ENCODE assay signal across 16 cellular contexts in the genomic region with DNA sequence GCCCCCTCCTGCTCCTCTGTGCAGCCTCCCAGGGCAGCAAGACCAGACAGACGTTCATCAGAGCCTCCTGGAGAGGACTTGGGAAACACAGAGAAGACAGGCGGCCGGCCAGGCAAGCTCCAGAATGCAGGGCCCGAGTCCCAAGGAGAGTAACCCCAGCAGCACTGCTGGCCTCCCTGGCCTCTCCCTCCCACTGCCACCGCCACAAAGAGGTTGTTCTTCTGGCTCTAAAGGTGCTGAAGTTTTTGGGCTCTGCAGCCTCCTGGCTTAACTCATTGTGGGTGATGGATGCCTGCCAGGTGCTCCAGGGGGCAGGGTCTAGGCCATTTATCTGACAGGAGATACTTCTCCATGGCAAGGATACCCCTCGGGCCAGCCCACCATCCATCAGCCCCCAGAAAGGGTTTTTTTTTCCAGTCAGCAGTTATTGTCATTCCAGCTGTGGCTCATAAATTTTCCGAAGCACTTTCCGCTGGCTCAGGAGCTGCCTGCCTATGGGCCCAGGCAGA. TPM values are rescaled to one million over a fixed set of nuclear protein-coding genes. Genes with fewer than 3 reads are reported as not detected.
DNase-seq lines count a peak whose midpoint lies in the region; ATAC-seq and TF ChIP-seq lines count a peak whose summit lies in the region.
"Had no signal": no experiment of that assay in that cellular context is flagged by ENCODE, and none has a peak within 500 bp of the region (broad histone marks: within the 10 kb centered on the region; RNA-seq: fewer than 3 reads in every experiment).

No MANE protein-coding gene starts in this region.

- ATAC-seq in GM18520 (IDR thresholded peaks at IDR 0.05; ENCODE audit: unreplicated experiment), result no peak
- ATAC-seq in GM18907 (IDR thresholded peaks at IDR 0.05; ENCODE audit: unreplicated experiment), result no peak
- ATAC-seq: activated CD8-positive, alpha-beta T cell treated with anti-CD3 and anti-CD28 coated beads for 36 hours had no signal

- DNase-seq in RPMI8226 (peak; percentile 37), fibroblast of gingiva (ENCODE audit: low read depth) (peak; percentile 45), nephron progenitor cell (peak; percentile 56), type B pancreatic cell (ENCODE audit: extremely low spot score, unreplicated experiment) (no peak), putamen (ENCODE audit: low spot score) (no peak), NCI-H2171 treated with DMSO at 0.1 percent for 48 hours (lab: John Stamatoyannopoulos, UW) (no peak)
- DNase-seq: activated CD8-positive, alpha-beta T cell treated with anti-CD3 and anti-CD28 coated beads for 36 hours; activated naive CD8-positive, alpha-beta T cell treated with anti-CD3 and anti-CD28 coated beads, Interleukin-2, amount 10 ng/mL, durations not matched to agents 7 days and 5 days; COR-L47; NCI-H1092; NCI-H748 treated with DMSO at 0.1 percent for 48 hours; stimulated activated CD4-positive, alpha-beta T cell treated with anti-CD3 and anti-CD28 coated beads, Interleukin-2, amount 100 ng/mL, for 48 hours had no signal

- peaks cover 29% of the 10 kb centered on the region for H3K36me3 Mint-ChIP-seq in nephron progenitor cell (ENCODE audit: low read depth)
- peaks cover 23% of the 10 kb centered on the region for H3K36me3 Mint-ChIP-seq in type B pancreatic cell
- H3K36me3 Mint-ChIP-seq: activated naive CD8-positive, alpha-beta T cell treated with anti-CD3 and anti-CD28 coated beads, Interleukin-2, amount 10 ng/mL, durations not matched to agents 7 days and 5 days had no signal

- TF ChIP-seq CTCF in nephron progenitor cell (IDR thresholded peaks at IDR 0.05), result no peak
- no peak for TF ChIP-seq CTCF in type B pancreatic cell (conservative IDR thresholded peaks at IDR 0.05)

- peak overlapping the region; percentile 87 for H3K27ac Mint-ChIP-seq in nephron progenitor cell
- peak overlapping the region; percentile 58 for H3K27ac Mint-ChIP-seq in type B pancreatic cell
- H3K27ac Mint-ChIP-seq: activated CD8-positive, alpha-beta T cell treated with anti-CD3 and anti-CD28 coated beads for 36 hours; activated naive CD8-positive, alpha-beta T cell treated with anti-CD3 and anti-CD28 coated beads, Interleukin-2, amount 10 ng/mL, durations not matched to agents 7 days and 5 days; stimulated activated naive CD8-positive, alpha-beta T cell treated with anti-CD3 and anti-CD28 coated beads, Interleukin-15, Interleukin-2, amounts not matched to agents 100 ng/mL and 50 ng/mL, for 24 hours; T-helper 1 cell treated with Interleukin-12 subunit alpha and Interleukin-12 subunit beta and Interleukin-4 antibody, amounts not matched to agents 30 μg/mL and 1 μg/mL, for 36 hours had no signal

- H3K4me1 Mint-ChIP-seq in nephron progenitor cell (peaks cover 63% of the 10 kb centered on the region), type B pancreatic cell (ENCODE audit: unreplicated experiment) (peaks cover 55% of the 10 kb centered on the region)

- H3K4me3 Mint-ChIP-seq in nephron progenitor cell (no peak overlapping the region), type B pancreatic cell (peak overlapping the region; percentile 20)
- H3K4me3 Mint-ChIP-seq: activated CD8-positive, alpha-beta T cell treated with anti-CD3 and anti-CD28 coated beads for 36 hours; activated naive CD8-positive, alpha-beta T cell treated with anti-CD3 and anti-CD28 coated beads, Interleukin-2, amount 10 ng/mL, durations not matched to agents 7 days and 5 days; stimulated activated naive CD8-positive, alpha-beta T cell treated with anti-CD3 and anti-CD28 coated beads, Interleukin-15, Interleukin-2, amounts not matched to agents 100 ng/mL and 50 ng/mL, for 24 hours; T-helper 1 cell treated with Interleukin-12 subunit alpha and Interleukin-12 subunit beta and Interleukin-4 antibody, amounts not matched to agents 30 μg/mL and 1 μg/mL, for 36 hours had no signal

- H3K9me3 Mint-ChIP-seq in nephron progenitor cell (peaks cover 10% of the 10 kb centered on the region), type B pancreatic cell (no peaks in the 10 kb centered on the region)
- H3K9me3 Mint-ChIP-seq: activated CD8-positive, alpha-beta T cell treated with anti-CD3 and anti-CD28 coated beads for 36 hours; activated naive CD8-positive, alpha-beta T cell treated with anti-CD3 and anti-CD28 coated beads, Interleukin-2, amount 10 ng/mL, durations not matched to agents 7 days and 5 days; stimulated activated naive CD8-positive, alpha-beta T cell treated with anti-CD3 and anti-CD28 coated beads, Interleukin-15, Interleukin-2, amounts not matched to agents 100 ng/mL and 50 ng/mL, for 24 hours; T-helper 1 cell treated with Interleukin-12 subunit alpha and Interleukin-12 subunit beta and Interleukin-4 antibody, amounts not matched to agents 30 μg/mL and 1 μg/mL, for 36 hours had no signal

- H3K27me3 Mint-ChIP-seq in nephron progenitor cell (ENCODE audit: low read depth, poor library complexity), result no peaks in the 10 kb centered on the region
- no peaks in the 10 kb centered on the region for H3K27me3 Mint-ChIP-seq in type B pancreatic cell
- H3K27me3 Mint-ChIP-seq: activated CD8-positive, alpha-beta T cell treated with anti-CD3 and anti-CD28 coated beads for 36 hours; stimulated activated naive CD8-positive, alpha-beta T cell treated with anti-CD3 and anti-CD28 coated beads, Interleukin-15, Interleukin-2, amounts not matched to agents 100 ng/mL and 50 ng/mL, for 24 hours had no signal

RNA-seq across cellular contexts. Expression of a gene that starts 32.0 kb away (rescaled TPM):
- 35.5 and 46.9 TPM in 2 replicates for total RNA-seq in type B pancreatic cell (ENCODE audit: low replicate concordance)

Comparison
In these comparisons a context has a peak if more than half of its experiments do, and no peak if none do; other contexts are left out.
1. DNase-seq: peak in RPMI8226 (single experiment), fibroblast of gingiva (single experiment) and nephron progenitor cell (single experiment); none in type B pancreatic cell (single experiment), putamen (single experiment) and NCI-H2171 treated with DMSO at 0.1 percent for 48 hours (single experiment).